Comparison of ENCODE assay signal across 18 cellular contexts in genomic region chr9:75541778-75542177, GRCh38.
DNase-seq lines count a peak whose midpoint lies in the region; FAIRE-seq and TF ChIP-seq lines count a peak whose summit lies in the region.
"Had no signal": no experiment of that assay in that cellular context is flagged by ENCODE, and none has a peak within 500 bp of the region (broad histone marks: within the 10 kb centered on the region; RNA-seq: fewer than 3 reads in every experiment).

No MANE protein-coding gene starts in this region.

- H2BK20ac ChIP-seq in H1 (ENCODE audit: low read length) = peak overlapping the region; percentile 72; the same call in 1 of the 2 replicates

- no peak overlapping the region for H4K91ac ChIP-seq in H1 (replicated peaks; ENCODE audit: insufficient read length, low read length)

- no peaks in the 10 kb centered on the region for H4K20me1 ChIP-seq in H1 (replicated peaks in 1 of 2; ENCODE audit: control insufficient read depth in 1 of 2, insufficient read depth in 2 of 2, low read length in 2 of 2)

- no peaks in the 10 kb centered on the region for H3K4me1 ChIP-seq in H1 (replicated peaks in 1 of 4; ENCODE audit: control insufficient read depth in 3 of 4, insufficient read depth in 4 of 4, low read length in 3 of 4)
- no peaks in the 10 kb centered on the region for H3K4me1 ChIP-seq in effector memory CD4-positive, alpha-beta T cell (ENCODE audit: control insufficient read depth, insufficient read depth, low read length, poor library complexity, severe bottlenecking)
- H3K4me1 ChIP-seq: A549 had no signal

- TF ChIP-seq POLR2A in H1 (IDR thresholded peaks at IDR 0.05; ENCODE audit: control extremely low read depth in 1 of 2, low read depth in 2 of 2, low read length in 2 of 2) = no peak

- H3K4me2 ChIP-seq in H1 (ENCODE audit: insufficient read depth in 1 of 2, low read depth in 2 of 2, low read length in 2 of 2) = no peak overlapping the region
- H3K4me2 ChIP-seq: A549 had no signal

- no peaks in the 10 kb centered on the region for H3K36me3 ChIP-seq in H1 (ENCODE audit: control insufficient read depth in 2 of 4, insufficient read depth in 4 of 4, low read length in 3 of 4)
- H3K36me3 ChIP-seq in effector memory CD4-positive, alpha-beta T cell (ENCODE audit: control insufficient read depth, insufficient read depth, low read length) = no peaks in the 10 kb centered on the region

- H3K9ac ChIP-seq in H1 (replicated peaks in 1 of 4; ENCODE audit: extremely low read depth in 1 of 4, low read depth in 3 of 4, low read length in 3 of 4) = no peak overlapping the region

- CTCF ChIA-PET in H1 (lab: Charles Lee; ENCODE audit: partially characterized antibody) = no interaction called here

- H3K23ac ChIP-seq in H1 (ENCODE audit: insufficient read length) = no peak overlapping the region

- no peak for TF ChIP-seq RAD21 in H1 (IDR thresholded peaks at IDR 0.05 in 1 of 2, conservative IDR thresholded peaks at IDR 0.05 in 1 of 2; ENCODE audit: low read depth in 2 of 2, low read length in 2 of 2)

- TF ChIP-seq CTCF in H1 (IDR thresholded peaks at IDR 0.05; ENCODE audit: control extremely low read depth in 1 of 3, insufficient read depth in 1 of 3, low read depth in 1 of 3, low read length in 3 of 3) (no peak), neural crest cell (conservative IDR thresholded peaks at IDR 0.05) (no peak)

- H3K27me3 ChIP-seq in H1 (replicated peaks in 1 of 4; ENCODE audit: control insufficient read depth in 3 of 4, extremely low read depth in 1 of 4, insufficient read depth in 3 of 4, low read length in 3 of 4) = no peaks in the 10 kb centered on the region
- no peaks in the 10 kb centered on the region for H3K27me3 ChIP-seq in effector memory CD4-positive, alpha-beta T cell (replicated peaks; ENCODE audit: control insufficient read depth, insufficient read depth, low read length, poor library complexity, severe bottlenecking)

- H3K56ac ChIP-seq in H1 (replicated peaks; ENCODE audit: insufficient read length, low read depth, low read length) = no peak overlapping the region

- H3K27me3 Mint-ChIP-seq in neural crest cell (ENCODE audit: low read depth) = no peaks in the 10 kb centered on the region

- H3K4me3 Mint-ChIP-seq in neural crest cell = no peak overlapping the region
- H3K4me3 Mint-ChIP-seq: CD4-positive, alpha-beta memory T cell; H9 had no signal

- no peaks in the 10 kb centered on the region for H3K79me2 ChIP-seq in H1 (ENCODE audit: control insufficient read depth in 1 of 2, insufficient read depth in 2 of 2, low read length in 2 of 2)

- peak overlapping the region; percentile 17 for H3K27ac Mint-ChIP-seq in neural crest cell (ENCODE audit: unreplicated experiment)
- H3K27ac Mint-ChIP-seq: CD4-positive, alpha-beta memory T cell had no signal

- no peak overlapping the region for H2BK5ac ChIP-seq in H1 (ENCODE audit: low read depth, low read length)

- FAIRE-seq in H1 (lab: Jason Lieb, UNC) = no peak
- FAIRE-seq: A549, GM12891 had no signal

- no peak overlapping the region for H3K4me3 ChIP-seq in H1 (ENCODE audit: extremely low read depth in 1 of 4, insufficient read depth in 2 of 4, low read depth in 3 of 4, low read length in 4 of 4)
- no peak overlapping the region for H3K4me3 ChIP-seq in effector memory CD4-positive, alpha-beta T cell (ENCODE audit: insufficient read depth, low read depth, low read length, poor library complexity, severe bottlenecking)
- H3K4me3 ChIP-seq: A549 had no signal

- TF ChIP-seq EP300 in H1 (IDR thresholded peaks at IDR 0.05; ENCODE audit: borderline replicate concordance in 1 of 2, low read depth in 2 of 2, low read length in 2 of 2) = no peak

- H3K9me3 ChIP-seq in H1 (ENCODE audit: insufficient read depth in 2 of 2, low read depth in 1 of 2, low read length in 1 of 2) = peaks cover 0 to 2% of the 10 kb centered on the region in 2 experiments; a peak in 1 of 4 replicates
- H3K9me3 ChIP-seq in effector memory CD4-positive, alpha-beta T cell (ENCODE audit: control insufficient read depth, low read length) = no peaks in the 10 kb centered on the region
- H3K9me3 ChIP-seq: A549 had no signal

- POLR2A ChIA-PET in H1 (lab: Charles Lee; ENCODE audit: partially characterized antibody) = no interaction called here

- no peak overlapping the region for H3K14ac ChIP-seq in H1 (ENCODE audit: insufficient read length)

- no peak overlapping the region for H2BK12ac ChIP-seq in H1 (ENCODE audit: low read depth, low read length)

- H3K9me3 Mint-ChIP-seq in neural crest cell = peaks cover 2% of the 10 kb centered on the region

- no peaks in the 10 kb centered on the region for H3K23me2 ChIP-seq in H1 (ENCODE audit: low read depth, low read length)

- no peak overlapping the region for H2BK120ac ChIP-seq in H1 (replicated peaks; ENCODE audit: low read depth, low read length)

- no peak for DNase-seq in H1 (ENCODE audit: low read depth in 1 of 2, low spot score in 2 of 2)
- DNase-seq in neural crest cell (ENCODE audit: low read depth, low spot score) = no peak
- DNase-seq in posterior cingulate gyrus = peak in 7 of 10 donors; percentile 12 to 81 (median 28)
- DNase-seq in NCI-H1105 (lab: John Stamatoyannopoulos, UW) = no peak
- DNase-seq in effector memory CD4-positive, alpha-beta T cell = no peak
- DNase-seq in OCI-M2 (lab: John Stamatoyannopoulos, UW; ENCODE audit: unreplicated experiment) = no peak
- DNase-seq: 8988T; ACHN; C1 segment of cervical spinal cord; Calu3; CD4-positive, alpha-beta memory T cell; COR-L47; DMS53; DMS79 treated with DMSO at 0.1 percent for 48 hours; GF-D8; H9 had no signal

- H3K18ac ChIP-seq in H1 (ENCODE audit: extremely low read depth, low read length) = no peak overlapping the region

- H3K4me1 Mint-ChIP-seq in neural crest cell = no peaks in the 10 kb centered on the region
- H3K4me1 Mint-ChIP-seq: CD4-positive, alpha-beta memory T cell; H9 had no signal

- H3K4ac ChIP-seq in H1 (replicated peaks; ENCODE audit: insufficient read length, low read depth, low read length) = no peak overlapping the region

- H2AFZ ChIP-seq in H1 (ENCODE audit: low read length) = peak overlapping the region; percentile 84

- no peak overlapping the region for H2AK5ac ChIP-seq in H1 (ENCODE audit: low read depth, low read length)

- no peaks in the 10 kb centered on the region for H3K79me1 ChIP-seq in H1 (ENCODE audit: low read depth, low read length)

- H3K36me3 Mint-ChIP-seq in neural crest cell (ENCODE audit: low read depth) = no peaks in the 10 kb centered on the region
- H3K36me3 Mint-ChIP-seq: CD4-positive, alpha-beta memory T cell had no signal

- H3K27ac ChIP-seq in H1 (ENCODE audit: low read depth, low read length) = no peak overlapping the region
- H3K27ac ChIP-seq in effector memory CD4-positive, alpha-beta T cell (ENCODE audit: insufficient read depth, low read length, poor library complexity, severe bottlenecking) = no peak overlapping the region
- H3K27ac ChIP-seq: A549 had no signal

- no peak overlapping the region for H2BK15ac ChIP-seq in H1 (ENCODE audit: low read length)

- H4K5ac ChIP-seq in H1 (ENCODE audit: insufficient read length, low read depth, low read length) = no peak overlapping the region

- no peak overlapping the region for H4K8ac ChIP-seq in H1 (ENCODE audit: extremely low read depth, insufficient read depth, low read length)

- intact Hi-C loops in posterior cingulate gyrus (cut with DNase I) = no loop called here

TF ChIP-seq in H1, 55 proteins besides CTCF, POLR2A, EP300 and RAD21:
- TF ChIP-seq GTF2F1 (IDR thresholded peaks at IDR 0.05; ENCODE audit: borderline replicate concordance, low read depth, low read length) (no peak), RFX5 (IDR thresholded peaks at IDR 0.05; ENCODE audit: borderline replicate concordance, low read depth, low read length) (no peak), USF2 (IDR thresholded peaks at IDR 0.05; ENCODE audit: low read length) (no peak), CTBP2 (IDR thresholded peaks at IDR 0.05; ENCODE audit: borderline replicate concordance, insufficient read depth, insufficient read length, low read length) (no peak), CBX8 (IDR thresholded peaks at IDR 0.05; ENCODE audit: borderline replicate concordance, low read depth, low read length) (no peak), EGR1 (IDR thresholded peaks at IDR 0.05; ENCODE audit: borderline replicate concordance, low read depth, low read length) (no peak), ZNF274 (IDR thresholded peaks at IDR 0.05; ENCODE audit: borderline replicate concordance, extremely low read depth, low read length) (no peak), SIRT6 (IDR thresholded peaks at IDR 0.05; ENCODE audit: low read length) (no peak), NANOG (IDR thresholded peaks at IDR 0.05; ENCODE audit: insufficient read depth, low read depth, low read length, poor library complexity, severe bottlenecking) (no peak), HDAC2 (IDR thresholded peaks at IDR 0.05; ENCODE audit: borderline replicate concordance in 1 of 2, low read depth in 2 of 2, low read length in 2 of 2) (no peak), SP2 (IDR thresholded peaks at IDR 0.05; ENCODE audit: low read length) (no peak), YY1 (IDR thresholded peaks at IDR 0.05; ENCODE audit: low read depth, low read length) (no peak), MAFK (IDR thresholded peaks at IDR 0.05; ENCODE audit: low read depth, low read length) (no peak), E2F6 (IDR thresholded peaks at IDR 0.05) (no peak), KDM1A (IDR thresholded peaks at IDR 0.05; ENCODE audit: borderline replicate concordance, low read length) (no peak), ASH2L (IDR thresholded peaks at IDR 0.05; ENCODE audit: low read length) (no peak)

Comparison
In these comparisons a context has a peak if more than half of its experiments do, and no peak if none do; other contexts are left out.
1. DNase-seq: peak in posterior cingulate gyrus (7 of 10); none in H1 (0 of 2), neural crest cell (single experiment), NCI-H1105 (single experiment), effector memory CD4-positive, alpha-beta T cell (0 of 3) and OCI-M2 (single experiment).